Comparison of ENCODE assay signal across 10 cellular contexts in the genomic region with DNA sequence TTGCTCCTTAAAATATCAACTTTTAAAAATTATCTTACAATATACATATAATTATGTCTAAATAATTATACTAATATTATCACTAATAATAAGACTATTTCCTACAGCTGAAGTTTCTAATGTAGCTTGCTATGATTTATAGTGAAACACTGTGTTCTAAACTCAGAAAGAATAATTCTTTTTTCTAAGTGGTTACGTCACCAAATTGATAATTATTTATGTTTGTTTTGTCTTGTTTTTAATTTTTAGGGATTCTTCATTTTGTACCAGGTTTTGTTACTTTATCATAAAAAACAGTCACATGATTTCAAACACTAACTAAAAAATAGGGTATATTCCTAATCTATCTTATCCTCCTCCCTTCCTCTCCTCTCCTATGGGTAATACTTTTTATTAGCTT.
"Had no signal": no experiment of that assay in that cellular context is flagged by ENCODE, and none has a peak within 500 bp of the region (broad histone marks: within the 10 kb centered on the region; RNA-seq: fewer than 3 reads in every experiment).

No MANE protein-coding gene starts in this region.

- H3K27ac ChIP-seq: GM23248, KMS-11 had no signal

- FAIRE-seq: HTR-8/SVneo had no signal

- H3K36me3 ChIP-seq: HAP-1 had no signal

- DNase-seq: GM23248, GOT3, H7, HFFc6, Karpas-422, KBM-7 had no signal

- H3K9me3 ChIP-seq: HAP-1 had no signal

- ATAC-seq: HCT116 had no signal

- H3K4me3 ChIP-seq: GM23248, HAP-1 had no signal

- H3K4me1 ChIP-seq: HAP-1 had no signal

- H3K9ac ChIP-seq: GM23248, KMS-11 had no signal
